Comparison of ENCODE assay signal across 1 cellular context in the genomic region with DNA sequence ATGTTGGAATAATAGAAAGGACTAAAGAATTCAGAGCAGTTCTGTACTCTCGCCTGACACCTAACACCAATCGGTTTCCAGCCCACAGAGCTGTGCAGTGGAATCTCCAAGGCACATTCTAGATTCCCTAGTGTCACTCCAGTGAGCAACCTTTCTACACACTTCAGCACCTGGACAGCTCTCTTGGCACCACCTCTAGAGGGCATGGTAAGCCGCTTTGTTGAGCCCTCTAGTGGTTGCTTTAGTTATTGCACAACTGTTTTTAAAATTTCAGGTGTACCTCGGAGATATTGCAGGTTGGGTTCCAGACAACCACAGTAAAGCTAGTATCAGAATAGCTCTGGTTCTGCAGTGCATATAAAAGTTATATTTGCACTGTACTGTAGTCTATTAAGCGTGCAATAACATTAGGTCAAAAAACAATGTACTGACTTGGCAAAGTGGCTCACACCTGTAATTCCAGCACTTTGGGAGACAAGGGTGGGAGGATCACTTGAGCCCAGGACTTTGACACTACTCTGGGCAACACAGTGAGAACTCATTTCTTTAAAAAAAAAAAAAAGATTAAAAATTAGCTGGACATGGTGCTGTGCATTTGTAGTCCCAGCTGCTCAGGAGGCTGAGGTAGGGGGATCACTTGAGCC.
TF ChIP-seq lines count a peak whose summit lies in the region.

No MANE protein-coding gene starts in this region.

TF ChIP-seq in HepG2, 621 proteins besides CTCF, POLR2A, EP300 and RAD21 (continued from another document and continues in another):
- peak; percentile 84 for TF ChIP-seq PHF5A (CRISPR knock-in tag; IDR thresholded peaks at IDR 0.05; ENCODE audit: low read depth, unreplicated experiment)
- TF ChIP-seq ZFP41 (CRISPR knock-in tag; IDR thresholded peaks at IDR 0.05; ENCODE audit: borderline replicate concordance) = no peak
- TF ChIP-seq SP1 (IDR thresholded peaks at IDR 0.05) = no peak
- peak; percentile 70 for TF ChIP-seq SP1 (CRISPR knock-in tag; IDR thresholded peaks at IDR 0.05)
- peak; percentile 92; the same call in 1 of the 2 replicates for TF ChIP-seq ZFP1 (CRISPR knock-in tag; IDR thresholded peaks at IDR 0.05)
- TF ChIP-seq ZNF33A (CRISPR knock-in tag; IDR thresholded peaks at IDR 0.05; ENCODE audit: borderline replicate concordance) = no peak
- peak; percentile 85 for TF ChIP-seq ZSCAN30 (CRISPR knock-in tag; IDR thresholded peaks at IDR 0.05)
- TF ChIP-seq, protein P1, sequence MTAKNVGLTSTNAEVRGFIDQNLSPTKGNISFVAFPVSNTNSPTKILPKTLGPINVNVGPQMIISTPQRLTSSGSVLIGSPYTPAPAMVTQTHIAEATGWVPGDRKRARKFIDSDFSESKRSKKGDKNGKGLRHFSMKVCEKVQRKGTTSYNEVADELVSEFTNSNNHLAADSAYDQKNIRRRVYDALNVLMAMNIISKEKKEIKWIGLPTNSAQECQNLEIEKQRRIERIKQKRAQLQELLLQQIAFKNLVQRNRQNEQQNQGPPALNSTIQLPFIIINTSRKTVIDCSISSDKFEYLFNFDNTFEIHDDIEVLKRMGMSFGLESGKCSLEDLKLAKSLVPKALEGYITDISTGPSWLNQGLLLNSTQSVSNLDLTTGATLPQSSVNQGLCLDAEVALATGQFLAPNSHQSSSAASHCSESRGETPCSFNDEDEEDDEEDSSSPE (CRISPR knock-in tag; IDR thresholded peaks at IDR 0.05) = peak; percentile 62
- no peak for TF ChIP-seq TEAD2 (CRISPR knock-in tag; IDR thresholded peaks at IDR 0.05)
- TF ChIP-seq ZSCAN12 (CRISPR knock-in tag; IDR thresholded peaks at IDR 0.05) = peak; percentile 85; the same call in 1 of the 2 replicates
- TF ChIP-seq, protein P2, sequence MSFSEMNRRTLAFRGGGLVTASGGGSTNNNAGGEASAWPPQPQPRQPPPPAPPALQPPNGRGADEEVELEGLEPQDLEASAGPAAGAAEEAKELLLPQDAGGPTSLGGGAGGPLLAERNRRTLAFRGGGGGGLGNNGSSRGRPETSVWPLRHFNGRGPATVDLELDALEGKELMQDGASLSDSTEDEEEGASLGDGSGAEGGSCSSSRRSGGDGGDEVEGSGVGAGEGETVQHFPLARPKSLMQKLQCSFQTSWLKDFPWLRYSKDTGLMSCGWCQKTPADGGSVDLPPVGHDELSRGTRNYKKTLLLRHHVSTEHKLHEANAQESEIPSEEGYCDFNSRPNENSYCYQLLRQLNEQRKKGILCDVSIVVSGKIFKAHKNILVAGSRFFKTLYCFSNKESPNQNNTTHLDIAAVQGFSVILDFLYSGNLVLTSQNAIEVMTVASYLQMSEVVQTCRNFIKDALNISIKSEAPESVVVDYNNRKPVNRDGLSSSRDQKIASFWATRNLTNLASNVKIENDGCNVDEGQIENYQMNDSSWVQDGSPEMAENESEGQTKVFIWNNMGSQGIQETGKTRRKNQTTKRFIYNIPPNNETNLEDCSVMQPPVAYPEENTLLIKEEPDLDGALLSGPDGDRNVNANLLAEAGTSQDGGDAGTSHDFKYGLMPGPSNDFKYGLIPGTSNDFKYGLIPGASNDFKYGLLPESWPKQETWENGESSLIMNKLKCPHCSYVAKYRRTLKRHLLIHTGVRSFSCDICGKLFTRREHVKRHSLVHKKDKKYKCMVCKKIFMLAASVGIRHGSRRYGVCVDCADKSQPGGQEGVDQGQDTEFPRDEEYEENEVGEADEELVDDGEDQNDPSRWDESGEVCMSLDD (CRISPR knock-in tag; IDR thresholded peaks at IDR 0.05; ENCODE audit: borderline replicate concordance) = peak; percentile 73; the same call in 1 of the 2 replicates
- no peak for TF ChIP-seq ZNF101 (CRISPR knock-in tag; IDR thresholded peaks at IDR 0.05; ENCODE audit: borderline replicate concordance, low read depth)
- TF ChIP-seq ZSCAN22 (CRISPR knock-in tag; IDR thresholded peaks at IDR 0.05) = no peak
- no peak for TF ChIP-seq MAZ (IDR thresholded peaks at IDR 0.05; ENCODE audit: borderline replicate concordance, low read depth, low read length)
- TF ChIP-seq MAZ (CRISPR knock-in tag; IDR thresholded peaks at IDR 0.05; ENCODE audit: low read depth) = 0 out of 2 replicates have a peak, but pooled peaks have one; percentile 27
- TF ChIP-seq, protein P3, sequence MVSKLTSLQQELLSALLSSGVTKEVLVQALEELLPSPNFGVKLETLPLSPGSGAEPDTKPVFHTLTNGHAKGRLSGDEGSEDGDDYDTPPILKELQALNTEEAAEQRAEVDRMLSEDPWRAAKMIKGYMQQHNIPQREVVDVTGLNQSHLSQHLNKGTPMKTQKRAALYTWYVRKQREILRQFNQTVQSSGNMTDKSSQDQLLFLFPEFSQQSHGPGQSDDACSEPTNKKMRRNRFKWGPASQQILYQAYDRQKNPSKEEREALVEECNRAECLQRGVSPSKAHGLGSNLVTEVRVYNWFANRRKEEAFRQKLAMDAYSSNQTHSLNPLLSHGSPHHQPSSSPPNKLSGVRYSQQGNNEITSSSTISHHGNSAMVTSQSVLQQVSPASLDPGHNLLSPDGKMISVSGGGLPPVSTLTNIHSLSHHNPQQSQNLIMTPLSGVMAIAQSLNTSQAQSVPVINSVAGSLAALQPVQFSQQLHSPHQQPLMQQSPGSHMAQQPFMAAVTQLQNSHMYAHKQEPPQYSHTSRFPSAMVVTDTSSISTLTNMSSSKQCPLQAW (CRISPR knock-in tag; IDR thresholded peaks at IDR 0.05) = peak; percentile 57; the same call in 1 of the 2 replicates
- TF ChIP-seq TOPORS (CRISPR knock-in tag; IDR thresholded peaks at IDR 0.05) = peak; percentile 73; the same call in 1 of the 2 replicates
- TF ChIP-seq HMG20B (CRISPR knock-in tag; conservative IDR thresholded peaks at IDR 0.05) = peak; percentile 81
- no peak for TF ChIP-seq ZEB1 (IDR thresholded peaks at IDR 0.05; ENCODE audit: insufficient replicate concordance, low read depth)
- TF ChIP-seq TMF1 (CRISPR knock-in tag; IDR thresholded peaks at IDR 0.05; ENCODE audit: low read depth) = peak; percentile 85; the same call in 1 of the 2 replicates
- TF ChIP-seq, protein P4, sequence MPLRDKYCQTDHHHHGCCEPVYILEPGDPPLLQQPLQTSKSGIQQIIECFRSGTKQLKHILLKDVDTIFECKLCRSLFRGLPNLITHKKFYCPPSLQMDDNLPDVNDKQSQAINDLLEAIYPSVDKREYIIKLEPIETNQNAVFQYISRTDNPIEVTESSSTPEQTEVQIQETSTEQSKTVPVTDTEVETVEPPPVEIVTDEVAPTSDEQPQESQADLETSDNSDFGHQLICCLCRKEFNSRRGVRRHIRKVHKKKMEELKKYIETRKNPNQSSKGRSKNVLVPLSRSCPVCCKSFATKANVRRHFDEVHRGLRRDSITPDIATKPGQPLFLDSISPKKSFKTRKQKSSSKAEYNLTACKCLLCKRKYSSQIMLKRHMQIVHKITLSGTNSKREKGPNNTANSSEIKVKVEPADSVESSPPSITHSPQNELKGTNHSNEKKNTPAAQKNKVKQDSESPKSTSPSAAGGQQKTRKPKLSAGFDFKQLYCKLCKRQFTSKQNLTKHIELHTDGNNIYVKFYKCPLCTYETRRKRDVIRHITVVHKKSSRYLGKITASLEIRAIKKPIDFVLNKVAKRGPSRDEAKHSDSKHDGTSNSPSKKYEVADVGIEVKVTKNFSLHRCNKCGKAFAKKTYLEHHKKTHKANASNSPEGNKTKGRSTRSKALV (CRISPR knock-in tag; IDR thresholded peaks at IDR 0.05) = peak; percentile 57; the same call in 1 of the 2 replicates
- TF ChIP-seq SMARCC2 (IDR thresholded peaks at IDR 0.05) = no peak
- TF ChIP-seq GATAD2A (CRISPR knock-in tag; IDR thresholded peaks at IDR 0.05) = peak; percentile 78
- TF ChIP-seq, protein P5, sequence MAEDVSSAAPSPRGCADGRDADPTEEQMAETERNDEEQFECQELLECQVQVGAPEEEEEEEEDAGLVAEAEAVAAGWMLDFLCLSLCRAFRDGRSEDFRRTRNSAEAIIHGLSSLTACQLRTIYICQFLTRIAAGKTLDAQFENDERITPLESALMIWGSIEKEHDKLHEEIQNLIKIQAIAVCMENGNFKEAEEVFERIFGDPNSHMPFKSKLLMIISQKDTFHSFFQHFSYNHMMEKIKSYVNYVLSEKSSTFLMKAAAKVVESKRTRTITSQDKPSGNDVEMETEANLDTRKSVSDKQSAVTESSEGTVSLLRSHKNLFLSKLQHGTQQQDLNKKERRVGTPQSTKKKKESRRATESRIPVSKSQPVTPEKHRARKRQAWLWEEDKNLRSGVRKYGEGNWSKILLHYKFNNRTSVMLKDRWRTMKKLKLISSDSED (CRISPR knock-in tag; IDR thresholded peaks at IDR 0.05) = no peak
- peak; percentile 87 for TF ChIP-seq ZSCAN21 (CRISPR knock-in tag; IDR thresholded peaks at IDR 0.05; ENCODE audit: borderline replicate concordance)
- no peak for TF ChIP-seq ZNF468 (CRISPR knock-in tag; IDR thresholded peaks at IDR 0.05)
- TF ChIP-seq SRSF1 (optimal IDR thresholded peaks at IDR 0.05; ENCODE audit: low read depth, low read length) = no peak
- peak; percentile 67; the same call in 1 of the 2 replicates for TF ChIP-seq SIX4 (CRISPR knock-in tag; IDR thresholded peaks at IDR 0.05)
- peak; percentile 61; the same call in 1 of the 2 replicates for TF ChIP-seq ZNF484 (CRISPR knock-in tag; IDR thresholded peaks at IDR 0.05; ENCODE audit: borderline replicate concordance, low read depth)
- no peak for TF ChIP-seq ZBTB42 (CRISPR knock-in tag; IDR thresholded peaks at IDR 0.05)
- TF ChIP-seq SUZ12 (IDR thresholded peaks at IDR 0.05; ENCODE audit: low read depth, low read length) = no peak
- TF ChIP-seq, protein P6, sequence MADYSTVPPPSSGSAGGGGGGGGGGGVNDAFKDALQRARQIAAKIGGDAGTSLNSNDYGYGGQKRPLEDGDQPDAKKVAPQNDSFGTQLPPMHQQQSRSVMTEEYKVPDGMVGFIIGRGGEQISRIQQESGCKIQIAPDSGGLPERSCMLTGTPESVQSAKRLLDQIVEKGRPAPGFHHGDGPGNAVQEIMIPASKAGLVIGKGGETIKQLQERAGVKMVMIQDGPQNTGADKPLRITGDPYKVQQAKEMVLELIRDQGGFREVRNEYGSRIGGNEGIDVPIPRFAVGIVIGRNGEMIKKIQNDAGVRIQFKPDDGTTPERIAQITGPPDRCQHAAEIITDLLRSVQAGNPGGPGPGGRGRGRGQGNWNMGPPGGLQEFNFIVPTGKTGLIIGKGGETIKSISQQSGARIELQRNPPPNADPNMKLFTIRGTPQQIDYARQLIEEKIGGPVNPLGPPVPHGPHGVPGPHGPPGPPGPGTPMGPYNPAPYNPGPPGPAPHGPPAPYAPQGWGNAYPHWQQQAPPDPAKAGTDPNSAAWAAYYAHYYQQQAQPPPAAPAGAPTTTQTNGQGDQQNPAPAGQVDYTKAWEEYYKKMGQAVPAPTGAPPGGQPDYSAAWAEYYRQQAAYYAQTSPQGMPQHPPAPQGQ (CRISPR knock-in tag; IDR thresholded peaks at IDR 0.05; ENCODE audit: borderline replicate concordance) = no peak
- TF ChIP-seq, protein P7, sequence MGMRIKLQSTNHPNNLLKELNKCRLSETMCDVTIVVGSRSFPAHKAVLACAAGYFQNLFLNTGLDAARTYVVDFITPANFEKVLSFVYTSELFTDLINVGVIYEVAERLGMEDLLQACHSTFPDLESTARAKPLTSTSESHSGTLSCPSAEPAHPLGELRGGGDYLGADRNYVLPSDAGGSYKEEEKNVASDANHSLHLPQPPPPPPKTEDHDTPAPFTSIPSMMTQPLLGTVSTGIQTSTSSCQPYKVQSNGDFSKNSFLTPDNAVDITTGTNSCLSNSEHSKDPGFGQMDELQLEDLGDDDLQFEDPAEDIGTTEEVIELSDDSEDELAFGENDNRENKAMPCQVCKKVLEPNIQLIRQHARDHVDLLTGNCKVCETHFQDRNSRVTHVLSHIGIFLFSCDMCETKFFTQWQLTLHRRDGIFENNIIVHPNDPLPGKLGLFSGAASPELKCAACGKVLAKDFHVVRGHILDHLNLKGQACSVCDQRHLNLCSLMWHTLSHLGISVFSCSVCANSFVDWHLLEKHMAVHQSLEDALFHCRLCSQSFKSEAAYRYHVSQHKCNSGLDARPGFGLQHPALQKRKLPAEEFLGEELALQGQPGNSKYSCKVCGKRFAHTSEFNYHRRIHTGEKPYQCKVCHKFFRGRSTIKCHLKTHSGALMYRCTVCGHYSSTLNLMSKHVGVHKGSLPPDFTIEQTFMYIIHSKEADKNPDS (CRISPR knock-in tag; IDR thresholded peaks at IDR 0.05) = no peak
- TF ChIP-seq KDM4B (CRISPR knock-in tag; IDR thresholded peaks at IDR 0.05) = peak; percentile 98
- no peak for TF ChIP-seq IKZF1 (IDR thresholded peaks at IDR 0.05)
- TF ChIP-seq ZNF510 (CRISPR knock-in tag; IDR thresholded peaks at IDR 0.05; ENCODE audit: low read depth) = 0 out of 2 replicates have a peak, but pooled peaks have one; percentile 79
- peak; percentile 93 for TF ChIP-seq HOXA5 (CRISPR knock-in tag; IDR thresholded peaks at IDR 0.05)
- TF ChIP-seq, protein P8, sequence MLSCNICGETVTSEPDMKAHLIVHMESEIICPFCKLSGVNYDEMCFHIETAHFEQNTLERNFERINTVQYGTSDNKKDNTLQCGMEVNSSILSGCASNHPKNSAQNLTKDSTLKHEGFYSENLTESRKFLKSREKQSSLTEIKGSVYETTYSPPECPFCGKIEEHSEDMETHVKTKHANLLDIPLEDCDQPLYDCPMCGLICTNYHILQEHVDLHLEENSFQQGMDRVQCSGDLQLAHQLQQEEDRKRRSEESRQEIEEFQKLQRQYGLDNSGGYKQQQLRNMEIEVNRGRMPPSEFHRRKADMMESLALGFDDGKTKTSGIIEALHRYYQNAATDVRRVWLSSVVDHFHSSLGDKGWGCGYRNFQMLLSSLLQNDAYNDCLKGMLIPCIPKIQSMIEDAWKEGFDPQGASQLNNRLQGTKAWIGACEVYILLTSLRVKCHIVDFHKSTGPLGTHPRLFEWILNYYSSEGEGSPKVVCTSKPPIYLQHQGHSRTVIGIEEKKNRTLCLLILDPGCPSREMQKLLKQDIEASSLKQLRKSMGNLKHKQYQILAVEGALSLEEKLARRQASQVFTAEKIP (CRISPR knock-in tag; IDR thresholded peaks at IDR 0.05; ENCODE audit: borderline replicate concordance) = no peak
- TF ChIP-seq, protein P9, sequence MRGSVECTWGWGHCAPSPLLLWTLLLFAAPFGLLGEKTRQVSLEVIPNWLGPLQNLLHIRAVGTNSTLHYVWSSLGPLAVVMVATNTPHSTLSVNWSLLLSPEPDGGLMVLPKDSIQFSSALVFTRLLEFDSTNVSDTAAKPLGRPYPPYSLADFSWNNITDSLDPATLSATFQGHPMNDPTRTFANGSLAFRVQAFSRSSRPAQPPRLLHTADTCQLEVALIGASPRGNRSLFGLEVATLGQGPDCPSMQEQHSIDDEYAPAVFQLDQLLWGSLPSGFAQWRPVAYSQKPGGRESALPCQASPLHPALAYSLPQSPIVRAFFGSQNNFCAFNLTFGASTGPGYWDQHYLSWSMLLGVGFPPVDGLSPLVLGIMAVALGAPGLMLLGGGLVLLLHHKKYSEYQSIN (CRISPR knock-in tag; IDR thresholded peaks at IDR 0.05; ENCODE audit: borderline replicate concordance) = no peak
- 0 out of 2 replicates have a peak, but pooled peaks have one; percentile 32 for TF ChIP-seq RELA (CRISPR knock-in tag; IDR thresholded peaks at IDR 0.05)
- TF ChIP-seq ZNF143 (CRISPR knock-in tag; IDR thresholded peaks at IDR 0.05) = 0 out of 2 replicates have a peak, but pooled peaks have one; percentile 25
- peak; percentile 58; the same call in 1 of the 2 replicates for TF ChIP-seq ZNF790 (CRISPR knock-in tag; IDR thresholded peaks at IDR 0.05; ENCODE audit: borderline replicate concordance)
- TF ChIP-seq, protein P10, sequence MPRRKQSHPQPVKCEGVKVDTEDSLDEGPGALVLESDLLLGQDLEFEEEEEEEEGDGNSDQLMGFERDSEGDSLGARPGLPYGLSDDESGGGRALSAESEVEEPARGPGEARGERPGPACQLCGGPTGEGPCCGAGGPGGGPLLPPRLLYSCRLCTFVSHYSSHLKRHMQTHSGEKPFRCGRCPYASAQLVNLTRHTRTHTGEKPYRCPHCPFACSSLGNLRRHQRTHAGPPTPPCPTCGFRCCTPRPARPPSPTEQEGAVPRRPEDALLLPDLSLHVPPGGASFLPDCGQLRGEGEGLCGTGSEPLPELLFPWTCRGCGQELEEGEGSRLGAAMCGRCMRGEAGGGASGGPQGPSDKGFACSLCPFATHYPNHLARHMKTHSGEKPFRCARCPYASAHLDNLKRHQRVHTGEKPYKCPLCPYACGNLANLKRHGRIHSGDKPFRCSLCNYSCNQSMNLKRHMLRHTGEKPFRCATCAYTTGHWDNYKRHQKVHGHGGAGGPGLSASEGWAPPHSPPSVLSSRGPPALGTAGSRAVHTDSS (CRISPR knock-in tag; conservative IDR thresholded peaks at IDR 0.05) = no peak
